In genomic region chr3:141940204-141940776, GRCh38 we compare ENCODE assay signal across 9 cellular contexts.
A peak's percentile ranks its signal among the peaks of the same experiment; 100 is the strongest.
DNase-seq lines count a peak whose midpoint lies in the region; ATAC-seq and TF ChIP-seq lines count a peak whose summit lies in the region.
"Had no signal": no experiment of that assay in that cellular context is flagged by ENCODE, and none has a peak within 500 bp of the region (broad histone marks: within the 10 kb centered on the region; RNA-seq: fewer than 3 reads in every experiment).

No MANE protein-coding gene starts in this region.

- no peaks in the 10 kb centered on the region for H3K27me3 ChIP-seq in upper lobe of right lung
- H3K27me3 ChIP-seq in esophagus muscularis mucosa = no peaks in the 10 kb centered on the region
- H3K27me3 ChIP-seq: right lobe of liver had no signal

- H3K27ac ChIP-seq in upper lobe of right lung (peak overlapping the region; percentile 3), esophagus muscularis mucosa (replicated peaks in 1 of 4) (peak overlapping the region in 1 of 4 donors; percentile 9)
- H3K27ac ChIP-seq: right lobe of liver had no signal

- in situ Hi-C loops in astrocyte of the spinal cord (cut with HindIII; ENCODE audit: low sequenced_read_pairs) = no loop called here

- intact Hi-C loops in activated CD8-positive, alpha-beta T cell treated with anti-CD3 and anti-CD28 coated beads for 36 hours (cut with micrococcal nuclease) = no loop called here
- intact Hi-C loops in lower leg skin (cut with DNase I; ENCODE audit: low total_unique reads) (no loop called here), upper lobe of right lung (cut with DNase I) (no loop called here), esophagus muscularis mucosa (cut with DNase I) (no loop called here)

- H3K4me1 ChIP-seq in upper lobe of right lung = peaks cover 4% of the 10 kb centered on the region
- peaks cover 0 to 9% (median 0%) of the 10 kb centered on the region in 4 donors for H3K4me1 ChIP-seq in esophagus muscularis mucosa
- H3K4me1 ChIP-seq: right lobe of liver had no signal

- H3K27ac Mint-ChIP-seq in activated CD8-positive, alpha-beta T cell treated with anti-CD3 and anti-CD28 coated beads for 36 hours = peak overlapping the region; percentile 55
- no peak overlapping the region for H3K27ac Mint-ChIP-seq in activated CD8-positive, alpha-beta T cell treated with anti-CD3 and anti-CD28 coated beads, Interleukin-2, amount 10 ng/mL, durations not matched to agents 7 days and 5 days

- WGBS in lower leg skin, 2 donors = 16 to 36% methylated on average over 12 of the region's 12 CpGs
- WGBS in esophagus muscularis mucosa = 41% methylated on average over 12 of the region's 12 CpGs

- H3K4me3 Mint-ChIP-seq in activated CD8-positive, alpha-beta T cell treated with anti-CD3 and anti-CD28 coated beads for 36 hours = no peak overlapping the region
- H3K4me3 Mint-ChIP-seq in activated CD8-positive, alpha-beta T cell treated with anti-CD3 and anti-CD28 coated beads, Interleukin-2, amount 10 ng/mL, durations not matched to agents 7 days and 5 days = no peak overlapping the region

- CTCF ChIA-PET in activated CD8-positive, alpha-beta T cell treated with anti-CD3 and anti-CD28 coated beads for 36 hours (lab: Charles Lee) = interaction anchor here (0.6 to 1.1 kb wide), 3 partner anchors 65 to 108 kb away, joined by 3 to 5 read pairs (median 3); no protein-coding TSS in a partner anchor
- CTCF ChIA-PET in activated CD8-positive, alpha-beta T cell treated with anti-CD3 and anti-CD28 coated beads, Interleukin-2, amount 10 ng/mL, durations not matched to agents 7 days and 5 days (lab: Charles Lee) = interaction anchor here (0.6 kb wide), 1 partner anchor 340 kb away, joined by 3 read pairs; no protein-coding TSS in a partner anchor

- H3K4me3 ChIP-seq in astrocyte of the spinal cord (ENCODE audit: low read depth, low read length) (no peak overlapping the region), lower leg skin (ENCODE audit: low read depth, poor library complexity, severe bottlenecking) (no peak overlapping the region), upper lobe of right lung (no peak overlapping the region), esophagus muscularis mucosa (no peak overlapping the region)
- H3K4me3 ChIP-seq: right lobe of liver had no signal

- H3K36me3 ChIP-seq in upper lobe of right lung (no peaks in the 10 kb centered on the region), esophagus muscularis mucosa (no peaks in the 10 kb centered on the region)
- H3K36me3 ChIP-seq: right lobe of liver had no signal

- no peak for TF ChIP-seq CTCF in activated CD8-positive, alpha-beta T cell treated with anti-CD3 and anti-CD28 coated beads for 36 hours (IDR thresholded peaks at IDR 0.05)
- TF ChIP-seq CTCF in astrocyte of the spinal cord (IDR thresholded peaks at IDR 0.05; ENCODE audit: low read depth, low read length) (no peak), lower leg skin (IDR thresholded peaks at IDR 0.05) (no peak), upper lobe of right lung (IDR thresholded peaks at IDR 0.05) (no peak), esophagus muscularis mucosa (IDR thresholded peaks at IDR 0.05) (no peak)

- H3K27me3 Mint-ChIP-seq in activated CD8-positive, alpha-beta T cell treated with anti-CD3 and anti-CD28 coated beads for 36 hours = no peaks in the 10 kb centered on the region
- no peaks in the 10 kb centered on the region for H3K27me3 Mint-ChIP-seq in activated CD8-positive, alpha-beta T cell treated with anti-CD3 and anti-CD28 coated beads, Interleukin-2, amount 10 ng/mL, durations not matched to agents 7 days and 5 days (ENCODE audit: low read depth)

- TF ChIP-seq POLR2A in lower leg skin (IDR thresholded peaks at IDR 0.05) (no peak), esophagus muscularis mucosa (IDR thresholded peaks at IDR 0.05; ENCODE audit: low read depth) (no peak)

- peak; percentile 91 for ATAC-seq in activated CD8-positive, alpha-beta T cell treated with anti-CD3 and anti-CD28 coated beads for 36 hours
- ATAC-seq in activated CD8-positive, alpha-beta T cell treated with anti-CD3 and anti-CD28 coated beads, Interleukin-2, amount 10 ng/mL, durations not matched to agents 7 days and 5 days = no peak
- ATAC-seq in upper lobe of right lung (peak; percentile 51), GM18520 (IDR thresholded peaks at IDR 0.05; ENCODE audit: unreplicated experiment) (no peak)

- TF ChIP-seq EP300 in esophagus muscularis mucosa (IDR thresholded peaks at IDR 0.05) = no peak

- H3K9me3 Mint-ChIP-seq in activated CD8-positive, alpha-beta T cell treated with anti-CD3 and anti-CD28 coated beads for 36 hours = no peaks in the 10 kb centered on the region
- H3K9me3 Mint-ChIP-seq in activated CD8-positive, alpha-beta T cell treated with anti-CD3 and anti-CD28 coated beads, Interleukin-2, amount 10 ng/mL, durations not matched to agents 7 days and 5 days (ENCODE audit: insufficient read depth) = no peaks in the 10 kb centered on the region

- DNase-seq in activated CD8-positive, alpha-beta T cell treated with anti-CD3 and anti-CD28 coated beads for 36 hours = peak; percentile 67
- no peak for DNase-seq in activated CD8-positive, alpha-beta T cell treated with anti-CD3 and anti-CD28 coated beads, Interleukin-2, amount 10 ng/mL, durations not matched to agents 7 days and 5 days
- DNase-seq in NCI-H345 (lab: John Stamatoyannopoulos, UW) (peak; percentile 56), astrocyte of the spinal cord (ENCODE audit: low read depth, low spot score) (peak; percentile 63), lower leg skin (ENCODE audit: low spot score in 2 of 2) (peak; percentile 82 to 95), upper lobe of right lung (no peak), esophagus muscularis mucosa (ENCODE audit: extremely low spot score) (no peak)

- H3K36me3 Mint-ChIP-seq in activated CD8-positive, alpha-beta T cell treated with anti-CD3 and anti-CD28 coated beads for 36 hours (ENCODE audit: low read depth) = no peaks in the 10 kb centered on the region
- no peaks in the 10 kb centered on the region for H3K36me3 Mint-ChIP-seq in activated CD8-positive, alpha-beta T cell treated with anti-CD3 and anti-CD28 coated beads, Interleukin-2, amount 10 ng/mL, durations not matched to agents 7 days and 5 days (ENCODE audit: low read depth)

- POLR2A ChIA-PET in activated CD8-positive, alpha-beta T cell treated with anti-CD3 and anti-CD28 coated beads for 36 hours (lab: Charles Lee) = no interaction called here
- POLR2A ChIA-PET in activated CD8-positive, alpha-beta T cell treated with anti-CD3 and anti-CD28 coated beads, Interleukin-2, amount 10 ng/mL, durations not matched to agents 7 days and 5 days (lab: Charles Lee) = no interaction called here

- peaks cover 16% of the 10 kb centered on the region for H3K4me1 Mint-ChIP-seq in activated CD8-positive, alpha-beta T cell treated with anti-CD3 and anti-CD28 coated beads for 36 hours (ENCODE audit: low read depth)
- H3K4me1 Mint-ChIP-seq in activated CD8-positive, alpha-beta T cell treated with anti-CD3 and anti-CD28 coated beads, Interleukin-2, amount 10 ng/mL, durations not matched to agents 7 days and 5 days (ENCODE audit: low read depth) = peaks cover 3% of the 10 kb centered on the region

- no peaks in the 10 kb centered on the region for H3K9me3 ChIP-seq in upper lobe of right lung
- H3K9me3 ChIP-seq in esophagus muscularis mucosa = no peaks in the 10 kb centered on the region
- H3K9me3 ChIP-seq: right lobe of liver had no signal

Comparison
In these comparisons a context has a peak if more than half of its experiments do, and no peak if none do; other contexts are left out.
1. ATAC-seq: peak in activated CD8-positive, alpha-beta T cell treated with anti-CD3 and anti-CD28 coated beads for 36 hours (single experiment) and upper lobe of right lung (single experiment); none in activated CD8-positive, alpha-beta T cell treated with anti-CD3 and anti-CD28 coated beads, Interleukin-2, amount 10 ng/mL, durations not matched to agents 7 days and 5 days (single experiment) and GM18520 (single experiment).
2. DNase-seq: peak in activated CD8-positive, alpha-beta T cell treated with anti-CD3 and anti-CD28 coated beads for 36 hours (single experiment), NCI-H345 (single experiment), astrocyte of the spinal cord (single experiment) and lower leg skin (2 of 2); none in activated CD8-positive, alpha-beta T cell treated with anti-CD3 and anti-CD28 coated beads, Interleukin-2, amount 10 ng/mL, durations not matched to agents 7 days and 5 days (single experiment), upper lobe of right lung (single experiment) and esophagus muscularis mucosa (single experiment).